12 cellular contexts compared by ENCODE assay signal in genomic region chrX:16479206-16479869, GRCh38.
DNase-seq lines count a peak whose midpoint lies in the region; ATAC-seq, FAIRE-seq and TF ChIP-seq lines count a peak whose summit lies in the region.
"Had no signal": no experiment of that assay in that cellular context is flagged by ENCODE, and none has a peak within 500 bp of the region (broad histone marks: within the 10 kb centered on the region; RNA-seq: fewer than 3 reads in every experiment).

No MANE protein-coding gene starts in this region.

- dilution Hi-C loops in keratinocyte (cut with MboI; ENCODE audit: extremely low pct_ligation_motif_present, low sequenced_read_pairs), result no loop called here

- no peak overlapping the region for H3K27ac Mint-ChIP-seq in GM23338
- H3K27ac Mint-ChIP-seq: activated CD4-positive, alpha-beta T cell treated with anti-CD3 and anti-CD28 coated beads, Interleukin-2, amount 10 ng/mL, durations not matched to agents 24 days and 14 days; naive thymus-derived CD4-positive, alpha-beta T cell had no signal

- H3K4me3 Mint-ChIP-seq in GM23338, result no peak overlapping the region
- H3K4me3 Mint-ChIP-seq: activated CD4-positive, alpha-beta T cell treated with anti-CD3 and anti-CD28 coated beads, Interleukin-2, amount 10 ng/mL, durations not matched to agents 24 days and 14 days; naive thymus-derived CD4-positive, alpha-beta T cell had no signal

- H3K36me3 ChIP-seq in keratinocyte (ENCODE audit: control insufficient read depth in 2 of 2, extremely low read depth in 1 of 2, insufficient read depth in 2 of 2, low read length in 2 of 2) (no peaks in the 10 kb centered on the region), GM23338 (ENCODE audit: insufficient read depth) (no peaks in the 10 kb centered on the region)

- H3K9ac ChIP-seq in keratinocyte (ENCODE audit: control insufficient read depth, extremely low read depth, insufficient read depth, low read length), result no peak overlapping the region

- H3K79me2 ChIP-seq in keratinocyte (ENCODE audit: control insufficient read depth, insufficient read depth, low read length) (no peaks in the 10 kb centered on the region), GM23338 (replicated peaks; ENCODE audit: insufficient read depth) (no peaks in the 10 kb centered on the region)

- ATAC-seq in GM23338, result no peak
- ATAC-seq: naive thymus-derived CD4-positive, alpha-beta T cell had no signal

- H3K4me2 ChIP-seq in keratinocyte (ENCODE audit: control insufficient read depth, extremely low read depth, insufficient read depth, low read depth, low read length) (peak overlapping the region; percentile 52), GM23338 (no peak overlapping the region)

- peaks cover 32% of the 10 kb centered on the region for H3K4me1 ChIP-seq in keratinocyte (ENCODE audit: control insufficient read depth, extremely low read depth, insufficient read depth, low read length)
- H3K4me1 ChIP-seq in GM23338 (ENCODE audit: insufficient read depth), result peaks cover 4% of the 10 kb centered on the region; the same call in 1 of the 2 replicates

- FAIRE-seq in HTR-8/SVneo (lab: Jason Lieb, UNC) (no peak), keratinocyte (lab: Jason Lieb, UNC) (peak; percentile 95)
- FAIRE-seq: endometrium had no signal

- H3K4me3 ChIP-seq in keratinocyte (ENCODE audit: control insufficient read depth in 2 of 3, extremely low read depth in 1 of 3, insufficient read depth in 2 of 3, low read depth in 1 of 3, low read length in 3 of 3), result peak overlapping the region in 1 of 3 experiments; percentile 26
- no peak overlapping the region for H3K4me3 ChIP-seq in GM23338
- H3K4me3 ChIP-seq: SK-N-MC had no signal

- no peak overlapping the region for H2AFZ ChIP-seq in keratinocyte (ENCODE audit: control insufficient read depth, low read length)
- no peak overlapping the region for H2AFZ ChIP-seq in GM23338

- peak overlapping the region; percentile 48 for H3K27ac ChIP-seq in keratinocyte (ENCODE audit: control insufficient read depth, insufficient read depth, low read length)
- H3K27ac ChIP-seq in GM23338 (ENCODE audit: low read depth), result no peak overlapping the region
- H3K27ac ChIP-seq: SK-N-MC had no signal

- H4K20me1 ChIP-seq in keratinocyte (ENCODE audit: control insufficient read depth, extremely low read depth, insufficient read depth, low read length), result no peaks in the 10 kb centered on the region
- H4K20me1 ChIP-seq in GM23338 (replicated peaks; ENCODE audit: insufficient read depth), result no peaks in the 10 kb centered on the region

- H3F3A ChIP-seq in GM23338 (replicated peaks; ENCODE audit: low read depth), result no peaks in the 10 kb centered on the region

- no peaks in the 10 kb centered on the region for H3K27me3 Mint-ChIP-seq in GM23338 (ENCODE audit: insufficient read depth, low read depth, poor library complexity)
- H3K27me3 Mint-ChIP-seq: activated CD4-positive, alpha-beta T cell treated with anti-CD3 and anti-CD28 coated beads, Interleukin-2, amount 10 ng/mL, durations not matched to agents 24 days and 14 days; naive thymus-derived CD4-positive, alpha-beta T cell had no signal

- H3K9me3 ChIP-seq in keratinocyte (ENCODE audit: control insufficient read depth, low read depth, low read length), result no peaks in the 10 kb centered on the region

- H3K9me1 ChIP-seq in keratinocyte (ENCODE audit: control insufficient read depth, extremely low read depth, insufficient read depth, low read length), result no peaks in the 10 kb centered on the region

- no peaks in the 10 kb centered on the region for H3K9me3 Mint-ChIP-seq in GM23338

- H3K27me3 ChIP-seq in keratinocyte (ENCODE audit: control insufficient read depth, extremely low read depth, insufficient read depth, low read length), result no peaks in the 10 kb centered on the region
- H3K27me3 ChIP-seq in GM23338 (ENCODE audit: insufficient read depth), result no peaks in the 10 kb centered on the region

- DNase-seq in AG20443 (ENCODE audit: low spot score) (peak; percentile 7), HTR-8/SVneo (ENCODE audit: insufficient read length, low spot score) (peak; percentile 30), astrocyte of the hippocampus (ENCODE audit: low read depth, low spot score) (peak; percentile 5), keratinocyte (ENCODE audit: low read depth, low spot score) (peak; percentile 62), H4 (ENCODE audit: low spot score) (no peak), ecto neural progenitor cell (ENCODE audit: low spot score) (no peak), NCI-H2081 (lab: John Stamatoyannopoulos, UW) (no peak), GM23338 (ENCODE audit: low spot score) (no peak)
- DNase-seq: activated CD4-positive, alpha-beta T cell treated with anti-CD3 and anti-CD28 coated beads, Interleukin-2, amount 10 ng/mL, durations not matched to agents 24 days and 14 days; naive thymus-derived CD4-positive, alpha-beta T cell had no signal

- H3K9me2 ChIP-seq in GM23338 (ENCODE audit: insufficient read depth), result no peaks in the 10 kb centered on the region

- H3K4me1 Mint-ChIP-seq in GM23338, result peaks cover 9% of the 10 kb centered on the region; the same call in 2 of the 3 replicates

- TF ChIP-seq CTCF in keratinocyte (optimal IDR thresholded peaks at IDR 0.05 in 1 of 3, IDR thresholded peaks at IDR 0.05 in 1 of 3, conservative IDR thresholded peaks at IDR 0.05 in 1 of 3; ENCODE audit: extremely low read depth in 1 of 3, insufficient read depth in 2 of 3, low read length in 3 of 3), result no peak
- TF ChIP-seq CTCF in GM23338 (conservative IDR thresholded peaks at IDR 0.05; ENCODE audit: low read depth in 2 of 2), result no peak

- H3K36me3 Mint-ChIP-seq in GM23338 (ENCODE audit: low read depth), result peaks cover 6% of the 10 kb centered on the region
- H3K36me3 Mint-ChIP-seq: naive thymus-derived CD4-positive, alpha-beta T cell had no signal

TF ChIP-seq in GM23338, 12 proteins besides CTCF, POLR2A, EP300 and RAD21:
- TF ChIP-seq JUNB (IDR thresholded peaks at IDR 0.05; ENCODE audit: unreplicated experiment), result no peak
- TF ChIP-seq REST (IDR thresholded peaks at IDR 0.05; ENCODE audit: unreplicated experiment), result no peak
- TF ChIP-seq STAT1 (IDR thresholded peaks at IDR 0.05; ENCODE audit: unreplicated experiment), result no peak
- no peak for TF ChIP-seq EZH2 (IDR thresholded peaks at IDR 0.05; ENCODE audit: low read depth, unreplicated experiment)
TF ChIP-seq in GM23338: peak in this region for 0.

Comparison
In these comparisons a context has a peak if more than half of its experiments do, and no peak if none do; other contexts are left out.
1. DNase-seq: peak in AG20443 (single experiment), HTR-8/SVneo (single experiment), astrocyte of the hippocampus (single experiment) and keratinocyte (single experiment); none in H4 (single experiment), ecto neural progenitor cell (single experiment), NCI-H2081 (0 of 2) and GM23338 (single experiment).